ENCODE assay signal across 14 cellular contexts in genomic region chr17:19381361-19381740, GRCh38. TPM values are rescaled to one million over a fixed set of nuclear protein-coding genes. Genes with fewer than 3 reads are reported as not detected.
"Had no signal": no experiment of that assay in that cellular context is flagged by ENCODE, and none has a peak within 500 bp of the region (broad histone marks: within the 10 kb centered on the region; RNA-seq: fewer than 3 reads in every experiment).

No MANE protein-coding gene starts in this region.

- H3K4me3 Mint-ChIP-seq: T-cell had no signal

- H3K27ac ChIP-seq: colonic mucosa, pancreas had no signal

- H3K27ac Mint-ChIP-seq: activated naive CD4-positive, alpha-beta T cell treated with anti-CD3 and anti-CD28 coated beads, Interleukin-2, amount 10 ng/mL, durations not matched to agents 7 days and 5 days; T-cell; type B pancreatic cell had no signal

- H3K9me3 ChIP-seq: colonic mucosa, pancreas had no signal

- ATAC-seq: activated CD4-positive, CD25-positive, alpha-beta regulatory T cell treated with anti-CD3 and anti-CD28 coated beads, Interleukin-2, amount 50 U/mL, for 24 hours; pancreas; T-cell had no signal

- H3K27me3 Mint-ChIP-seq: T-cell, type B pancreatic cell had no signal

- H3K9me3 Mint-ChIP-seq: activated naive CD4-positive, alpha-beta T cell treated with anti-CD3 and anti-CD28 coated beads, Interleukin-2, amount 10 ng/mL, durations not matched to agents 7 days and 5 days; T-cell; type B pancreatic cell had no signal

- H3K27me3 ChIP-seq: colonic mucosa, pancreas had no signal

- H3K4me3 ChIP-seq: colonic mucosa, pancreas, SK-N-MC had no signal

- FAIRE-seq: pancreas had no signal

- DNase-seq: activated CD4-positive, alpha-beta T cell treated with anti-CD3 and anti-CD28 coated beads, Interleukin-2, amount 50 U/mL, for 1 hour; activated naive CD4-positive, alpha-beta T cell treated with anti-CD3 and anti-CD28 coated beads, Interleukin-2, amount 10 ng/mL, durations not matched to agents 7 days and 5 days; activated T-cell treated with anti-CD3 and anti-CD28 coated beads for 4 hours; colonic mucosa; foreskin fibroblast; stimulated activated CD4-positive, alpha-beta T cell treated with anti-CD3 and anti-CD28 coated beads, Interleukin-4, amount 100 ng/mL, for 24 hours; stimulated activated naive CD4-positive, alpha-beta T cell treated with Interleukin-2 at 50 U/mL for 16 hours; T-cell; T-helper 9 cell had no signal

RNA-seq across cellular contexts. Expression of gene MFAP4, which starts 5.6 kb away (rescaled TPM):
- polyA plus RNA-seq: neural cell had no signal
